Comparison of ENCODE assay signal across 1 cellular context in the genomic region with DNA sequence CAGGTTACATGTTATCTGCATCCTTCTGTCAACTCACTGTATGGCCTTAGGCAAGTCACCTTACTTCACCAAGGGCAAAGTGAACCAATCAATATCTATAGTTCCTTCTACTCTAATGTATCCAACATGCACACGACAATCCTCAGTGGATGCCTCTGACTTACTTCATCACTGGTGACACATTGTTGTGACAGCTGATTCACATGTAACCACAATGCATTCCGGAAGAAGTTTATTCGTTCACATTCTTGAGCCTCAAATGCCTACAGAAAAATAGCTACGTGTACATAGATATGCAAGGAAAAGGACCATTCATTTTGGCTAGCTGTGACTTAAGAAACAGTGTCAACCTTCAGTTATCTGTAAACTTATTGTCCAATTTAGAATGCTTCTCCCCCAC.
A peak's percentile ranks its signal among the peaks of the same experiment; 100 is the strongest.
TF ChIP-seq lines count a peak whose summit lies in the region.

No MANE protein-coding gene starts in this region.

TF ChIP-seq in endothelial cell of umbilical vein, 7 proteins besides CTCF, POLR2A, EP300 and RAD21 (continued from another document):
- peak; percentile 26 for TF ChIP-seq GATA2 (IDR thresholded peaks at IDR 0.05; ENCODE audit: insufficient read depth, insufficient read length, low read depth, low read length)
TF ChIP-seq in endothelial cell of umbilical vein: peak in this region for 4.
